In the genomic region with DNA sequence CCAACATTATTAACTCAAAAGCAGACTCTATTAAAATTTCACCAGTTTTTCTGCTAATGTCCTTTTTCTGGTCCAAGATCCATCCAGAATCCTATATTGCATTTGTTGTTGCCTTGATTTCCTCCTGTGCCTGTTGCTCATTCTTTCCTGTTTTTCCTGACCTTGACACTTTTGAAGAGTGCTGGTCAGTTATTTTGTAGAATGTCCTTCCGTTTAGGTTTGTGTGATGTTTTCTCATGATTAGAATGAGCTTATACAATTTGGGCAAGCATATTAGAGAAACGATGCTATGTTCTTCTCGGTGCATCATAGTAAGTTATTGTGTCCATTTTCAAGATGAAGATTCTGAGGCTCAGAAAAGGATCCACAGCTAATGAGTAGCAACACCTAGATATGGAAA, we compare ENCODE assay signal across 22 cellular contexts.
"Had no signal": no experiment of that assay in that cellular context is flagged by ENCODE, and none has a peak within 500 bp of the region (broad histone marks: within the 10 kb centered on the region; RNA-seq: fewer than 3 reads in every experiment).

No MANE protein-coding gene starts in this region.

- ATAC-seq: activated T-helper 17 cell treated with anti-CD3 and anti-CD28 coated beads, Interleukin-2, amount 50 U/mL, for 72 hours; left lobe of liver; stimulated activated effector memory CD8-positive, alpha-beta T cell treated with anti-CD3 and anti-CD28 coated beads, Interleukin-12 subunit alpha, Interleukin-12 subunit beta, amount 100 ng/mL, for 72 hours; T-cell had no signal

- DNase-seq: activated CD4-positive, alpha-beta T cell treated with anti-CD3 and anti-CD28 coated beads for 1 hour; activated CD4-positive, alpha-beta T cell treated with anti-CD3 and anti-CD28 coated beads, Interleukin-2, amount 50 U/mL, for 1 hour; activated T-cell treated with anti-CD3 and anti-CD28 coated beads, Interleukin-2, amount 50 U/mL, for 1 hour; amniotic stem cell; erythroblast; heart right ventricle; islet precursor cell; midbrain; ovary; stimulated activated CD4-positive, alpha-beta T cell treated with anti-CD3 and anti-CD28 coated beads, Interleukin-1b, Interleukin-23, amount 100 ng/mL, for 48 hours; stimulated activated naive CD8-positive, alpha-beta T cell treated with anti-CD3 and anti-CD28 coated beads, Interleukin-15, amount 100 ng/mL, for 72 hours; T-cell; WERI-Rb-1 had no signal

- H3K4me1 ChIP-seq: prostate gland, suprapubic skin, tibial nerve had no signal

- H3K27me3 ChIP-seq: heart right ventricle, neutrophil, ovary, suprapubic skin, tibial nerve had no signal

- H3K4me3 ChIP-seq: coronary artery, heart right ventricle, lung, ovary, prostate gland, suprapubic skin, tibial nerve had no signal

- H3K36me3 ChIP-seq: heart right ventricle, neutrophil, ovary, prostate gland, suprapubic skin, tibial nerve, WERI-Rb-1 had no signal

- H3K27ac ChIP-seq: coronary artery, neutrophil, ovary, prostate gland, suprapubic skin, tibial nerve, WERI-Rb-1 had no signal

- H3K9me3 ChIP-seq: heart right ventricle, neutrophil, ovary, prostate gland, suprapubic skin, tibial nerve had no signal
